22 cellular contexts compared by ENCODE assay signal in genomic region chr11:84142411-84142810, GRCh38.
DNase-seq lines count a peak whose midpoint lies in the region; ATAC-seq and TF ChIP-seq lines count a peak whose summit lies in the region.
"Had no signal": no experiment of that assay in that cellular context is flagged by ENCODE, and none has a peak within 500 bp of the region (broad histone marks: within the 10 kb centered on the region; RNA-seq: fewer than 3 reads in every experiment).

No MANE protein-coding gene starts in this region.

- H3K9me3 Mint-ChIP-seq in GM23338 (no peaks in the 10 kb centered on the region), endodermal cell (no peaks in the 10 kb centered on the region)

- no peak overlapping the region for H2BK15ac ChIP-seq in neuronal stem cell (ENCODE audit: low read length)

- H2AFZ ChIP-seq in GM23338 = peak overlapping the region; percentile 2; the same call in 1 of the 2 replicates
- H2AFZ ChIP-seq in neuronal stem cell (ENCODE audit: low read length) = peak overlapping the region; percentile 41

- H3K27me3 Mint-ChIP-seq in GM23338 (ENCODE audit: insufficient read depth, low read depth, poor library complexity) (peaks cover 2% of the 10 kb centered on the region), endodermal cell (ENCODE audit: insufficient read depth) (no peaks in the 10 kb centered on the region)
- H3K27me3 Mint-ChIP-seq: B cell; CD4-positive, CD25-positive, alpha-beta regulatory T cell; CD8-positive, alpha-beta memory T cell had no signal

- no peak overlapping the region for H3K9ac ChIP-seq in endodermal cell (ENCODE audit: extremely low read depth, low read length, poor library complexity, severe bottlenecking)
- H3K9ac ChIP-seq in neuronal stem cell (ENCODE audit: low read depth, low read length, poor library complexity) = no peak overlapping the region
- H3K9ac ChIP-seq: BLaER1 treated with 17β-estradiol and CSF1 and Interleukin-3, amounts not matched to agents 10 nM and 100 nM had no signal

- H3K4me1 Mint-ChIP-seq in GM23338 = peaks cover 20% of the 10 kb centered on the region
- peaks cover 54% of the 10 kb centered on the region for H3K4me1 Mint-ChIP-seq in endodermal cell
- H3K4me1 Mint-ChIP-seq: B cell; CD4-positive, CD25-positive, alpha-beta regulatory T cell; CD8-positive, alpha-beta memory T cell had no signal

- no peak overlapping the region for H3K14ac ChIP-seq in neuronal stem cell (ENCODE audit: low read length)

- H3K36me3 Mint-ChIP-seq in GM23338 (ENCODE audit: low read depth) (no peaks in the 10 kb centered on the region), endodermal cell (ENCODE audit: low read depth) (no peaks in the 10 kb centered on the region)
- H3K36me3 Mint-ChIP-seq: CD4-positive, CD25-positive, alpha-beta regulatory T cell; CD8-positive, alpha-beta memory T cell had no signal

- no peak overlapping the region for H3K4me2 ChIP-seq in GM23338
- H3K4me2 ChIP-seq in neuronal stem cell (ENCODE audit: insufficient read depth, low read length, poor library complexity, severe bottlenecking) = no peak overlapping the region
- H3K4me2 ChIP-seq: BLaER1 treated with 17β-estradiol and CSF1 and Interleukin-3, amounts not matched to agents 10 nM and 100 nM had no signal

- no peaks in the 10 kb centered on the region for H3K9me2 ChIP-seq in GM23338 (ENCODE audit: insufficient read depth)

- no peak overlapping the region for H2BK120ac ChIP-seq in neuronal stem cell (ENCODE audit: low read depth, low read length)

- WGBS in endodermal cell (ENCODE audit: insufficient coverage in 1 of 2, insufficient read length in 1 of 2), 2 experiments = 66 to 90% methylated on average over 2 to 3 of the region's 3 CpGs
- no CpG with 5 or more reads among the region's 3 CpGs for whole genome bisulfite sequencing in neuronal stem cell (ENCODE audit: extremely low coverage in 2 of 2, insufficient read length in 2 of 2, insufficient replicate concordance in 1 of 2), 2 donors

- H3K18ac ChIP-seq in neuronal stem cell (ENCODE audit: low read length) = no peak overlapping the region

- H2BK5ac ChIP-seq in neuronal stem cell (ENCODE audit: low read length) = no peak overlapping the region

- H3K27ac Mint-ChIP-seq in GM23338 (no peak overlapping the region; the same call in 1 of the 2 replicates), endodermal cell (no peak overlapping the region)
- H3K27ac Mint-ChIP-seq: B cell; CD4-positive, CD25-positive, alpha-beta regulatory T cell; CD8-positive, alpha-beta memory T cell; HFFc6 had no signal

- H3K9me3 ChIP-seq in endodermal cell (ENCODE audit: control insufficient read depth, low read length) (no peaks in the 10 kb centered on the region), neuronal stem cell (replicated peaks in 1 of 2; ENCODE audit: control insufficient read depth in 2 of 2, insufficient read depth in 1 of 2, low read depth in 1 of 2, low read length in 2 of 2) (no peaks in the 10 kb centered on the region)
- H3K9me3 ChIP-seq: BLaER1 treated with 17β-estradiol and CSF1 and Interleukin-3, amounts not matched to agents 10 nM and 100 nM had no signal

- no peaks in the 10 kb centered on the region for H3F3A ChIP-seq in GM23338 (replicated peaks; ENCODE audit: low read depth)

- H3K4ac ChIP-seq in neuronal stem cell (ENCODE audit: low read length) = no peak overlapping the region

- peak; percentile 69 for ATAC-seq in GM23338
- ATAC-seq in GM18861 (IDR thresholded peaks at IDR 0.05; ENCODE audit: unreplicated experiment) = no peak
- ATAC-seq: HCT116, HepG2 had no signal

- H3K27me3 ChIP-seq in GM23338 (ENCODE audit: insufficient read depth) (no peaks in the 10 kb centered on the region), endodermal cell (ENCODE audit: control insufficient read depth, insufficient read depth, low read length, poor library complexity, severe bottlenecking) (no peaks in the 10 kb centered on the region), neuronal stem cell (ENCODE audit: control insufficient read depth in 3 of 3, insufficient read depth in 3 of 3, low read depth in 1 of 3, low read length in 3 of 3) (no peaks in the 10 kb centered on the region)
- H3K27me3 ChIP-seq: BLaER1 treated with 17β-estradiol and CSF1 and Interleukin-3, amounts not matched to agents 10 nM and 100 nM had no signal

- H3K4me3 ChIP-seq in GM23338 (no peak overlapping the region), endodermal cell (ENCODE audit: low read length) (no peak overlapping the region), neuronal stem cell (ENCODE audit: low read length in 2 of 2) (no peak overlapping the region)
- H3K4me3 ChIP-seq: BLaER1 treated with 17β-estradiol and CSF1 and Interleukin-3, amounts not matched to agents 10 nM and 100 nM had no signal

- no peak overlapping the region for H3K27ac ChIP-seq in GM23338 (ENCODE audit: low read depth)
- H3K27ac ChIP-seq in angular gyrus (ENCODE audit: low read depth, low read length) = peak overlapping the region; percentile 29
- no peak overlapping the region for H3K27ac ChIP-seq in endodermal cell (ENCODE audit: low read depth, low read length)
- no peak overlapping the region for H3K27ac ChIP-seq in neuronal stem cell (replicated peaks; ENCODE audit: low read length)
- H3K27ac ChIP-seq: BLaER1 treated with 17β-estradiol and CSF1 and Interleukin-3, amounts not matched to agents 10 nM and 100 nM had no signal

- no peak overlapping the region for H3K23ac ChIP-seq in neuronal stem cell (ENCODE audit: low read depth, low read length, poor library complexity)

- H3K4me1 ChIP-seq in GM23338 (ENCODE audit: insufficient read depth) (no peaks in the 10 kb centered on the region), endodermal cell (ENCODE audit: control insufficient read depth, insufficient read depth, low read length) (peaks cover 11% of the 10 kb centered on the region), neuronal stem cell (ENCODE audit: control insufficient read depth in 2 of 2, insufficient read depth in 1 of 2, low read depth in 1 of 2, low read length in 2 of 2) (no peaks in the 10 kb centered on the region)
- H3K4me1 ChIP-seq: BLaER1 treated with 17β-estradiol and CSF1 and Interleukin-3, amounts not matched to agents 10 nM and 100 nM had no signal

- no peak for TF ChIP-seq CTCF in GM23338 (conservative IDR thresholded peaks at IDR 0.05; ENCODE audit: low read depth in 2 of 2)
- TF ChIP-seq CTCF in endodermal cell (conservative IDR thresholded peaks at IDR 0.05) = no peak

- no peak overlapping the region for H3K4me3 Mint-ChIP-seq in GM23338
- H3K4me3 Mint-ChIP-seq in endodermal cell = no peak overlapping the region
- H3K4me3 Mint-ChIP-seq: B cell; CD4-positive, CD25-positive, alpha-beta regulatory T cell; CD8-positive, alpha-beta memory T cell; HFFc6 had no signal

- no peaks in the 10 kb centered on the region for H3K79me1 ChIP-seq in neuronal stem cell (ENCODE audit: low read depth, low read length)

- peak; percentile 26 for DNase-seq in GM23338 (ENCODE audit: low spot score)
- DNase-seq in endodermal cell = peak; percentile 48
- DNase-seq in neuronal stem cell (ENCODE audit: low spot score) = no peak
- DNase-seq in NK-92 (lab: John Stamatoyannopoulos, UW; ENCODE audit: unreplicated experiment) = no peak
- no peak for DNase-seq in NCI-H510A (lab: John Stamatoyannopoulos, UW)
- no peak for DNase-seq in stimulated activated CD8-positive, alpha-beta memory T cell treated with anti-CD3 and anti-CD28 coated beads, Interleukin-4, amount 100 ng/mL, for 48 hours
- DNase-seq: CD4-positive, CD25-positive, alpha-beta regulatory T cell; CD8-positive, alpha-beta memory T cell; COR-L47; DMS 273 treated with DMSO at 0.1 percent for 48 hours; DMS53; DND-41; GDM1; GOT3; H7; HFFc6 had no signal

- H4K8ac ChIP-seq in neuronal stem cell (ENCODE audit: low read depth, low read length) = no peak overlapping the region

- no peaks in the 10 kb centered on the region for H4K20me1 ChIP-seq in GM23338 (replicated peaks; ENCODE audit: insufficient read depth)
- H4K20me1 ChIP-seq: BLaER1 treated with 17β-estradiol and CSF1 and Interleukin-3, amounts not matched to agents 10 nM and 100 nM had no signal

- no peak overlapping the region for H2BK12ac ChIP-seq in neuronal stem cell (ENCODE audit: low read length)

- H3K79me2 ChIP-seq in GM23338 (replicated peaks; ENCODE audit: insufficient read depth) = no peaks in the 10 kb centered on the region

- no peaks in the 10 kb centered on the region for H3K36me3 ChIP-seq in GM23338 (ENCODE audit: insufficient read depth)
- no peaks in the 10 kb centered on the region for H3K36me3 ChIP-seq in endodermal cell (ENCODE audit: control insufficient read depth, insufficient read depth, low read length)
- no peaks in the 10 kb centered on the region for H3K36me3 ChIP-seq in neuronal stem cell (replicated peaks in 1 of 2; ENCODE audit: control insufficient read depth in 2 of 2, insufficient read depth in 2 of 2, low read length in 2 of 2)
- H3K36me3 ChIP-seq: BLaER1 treated with 17β-estradiol and CSF1 and Interleukin-3, amounts not matched to agents 10 nM and 100 nM had no signal

- no peak overlapping the region for H2AK5ac ChIP-seq in neuronal stem cell (ENCODE audit: low read depth, low read length)

- no peak overlapping the region for H4K91ac ChIP-seq in neuronal stem cell (ENCODE audit: low read depth, low read length, poor library complexity)

TF ChIP-seq in GM23338, 12 proteins besides CTCF, POLR2A, EP300 and RAD21 (continues in another document):
- TF ChIP-seq STAT1 (IDR thresholded peaks at IDR 0.05; ENCODE audit: unreplicated experiment) = no peak

Comparison
In these comparisons a context has a peak if more than half of its experiments do, and no peak if none do; other contexts are left out.
1. DNase-seq: peak in GM23338 (single experiment) and endodermal cell (single experiment); none in neuronal stem cell (single experiment), NK-92 (single experiment), NCI-H510A (single experiment) and stimulated activated CD8-positive, alpha-beta memory T cell treated with anti-CD3 and anti-CD28 coated beads, Interleukin-4, amount 100 ng/mL, for 48 hours (single experiment).